In genomic region chr17:42485680-42486079, GRCh38 we compare ENCODE assay signal across 21 cellular contexts.
"Had no signal": no experiment of that assay in that cellular context is flagged by ENCODE, and none has a peak within 500 bp of the region (broad histone marks: within the 10 kb centered on the region; RNA-seq: fewer than 3 reads in every experiment).

No MANE protein-coding gene starts in this region.

- H3K9ac ChIP-seq: parathyroid adenoma had no signal

- ATAC-seq: left lung; naive thymus-derived CD8-positive, alpha-beta T cell; stimulated activated naive B cell treated with anti-CD40 and anti-IgM and Interleukin-4, amounts not matched to agents 10 μg/mL and 1 μg/mL and 100 μg/mL, for 72 hours had no signal

- H3K4me1 ChIP-seq: adrenal gland, left lung, parathyroid adenoma, tibial nerve had no signal

- H3K4me3 Mint-ChIP-seq: memory B cell; stimulated activated naive B cell treated with anti-CD40 and anti-IgM and Interleukin-4, amounts not matched to agents 10 μg/mL and 1 μg/mL and 100 μg/mL, for 72 hours had no signal

- H3K9me3 ChIP-seq: adrenal gland, left lung, tibial nerve had no signal

- H3K4me3 ChIP-seq: adrenal gland, hepatocyte, left lung, tibial nerve had no signal

- H3K27ac ChIP-seq: adrenal gland, hepatocyte, left lung, parathyroid adenoma, tibial nerve, VCaP had no signal

- DNase-seq: activated CD4-positive, alpha-beta T cell treated with anti-CD3 and anti-CD28 coated beads for 1 hour; activated CD4-positive, alpha-beta T cell treated with anti-CD3 and anti-CD28 coated beads, Interleukin-2, amount 50 U/mL, for 4 hours; activated naive CD4-positive, alpha-beta T cell treated with anti-CD3 and anti-CD28 coated beads, Interleukin-2, amount 50 U/mL, for 16 hours; adrenal gland; caudate nucleus; cortex of kidney; effector CD8-positive, alpha-beta T cell; left lung; retina; stimulated activated CD4-positive, alpha-beta T cell treated with anti-CD3 and anti-CD28 coated beads, Interleukin-15, amount 100 ng/mL, for 24 hours; stimulated activated CD4-positive, alpha-beta T cell treated with anti-CD3 and anti-CD28 coated beads, Interleukin-4, amount 100 ng/mL, for 1 hour; stimulated activated naive B cell treated with anti-CD40 and anti-IgM and Interleukin-4, amounts not matched to agents 10 μg/mL and 1 μg/mL and 100 μg/mL, for 72 hours; T-helper 1 cell; T1000 had no signal

- H3K27me3 ChIP-seq: adrenal gland, hepatocyte, left lung, tibial nerve had no signal

- H3K9me3 Mint-ChIP-seq: activated T-helper 2 cell treated with anti-CD3 and anti-CD28 coated beads, Interferon-gamma antibody, Interleukin-2, Interleukin-4, amounts not matched to agents 10 μg/mL and 5 μg/mL and 100 μg/mL, durations not matched to agents 14 hours and 24 hours and 36 hours; memory B cell; naive thymus-derived CD8-positive, alpha-beta T cell; stimulated activated naive B cell treated with anti-CD40 and anti-IgM and Interleukin-4, amounts not matched to agents 10 μg/mL and 1 μg/mL and 100 μg/mL, for 72 hours had no signal

- H3K4me2 ChIP-seq: hepatocyte had no signal

- H3K27ac Mint-ChIP-seq: activated T-helper 2 cell treated with anti-CD3 and anti-CD28 coated beads, Interferon-gamma antibody, Interleukin-2, Interleukin-4, amounts not matched to agents 10 μg/mL and 5 μg/mL and 100 μg/mL, durations not matched to agents 14 hours and 24 hours and 36 hours; memory B cell; stimulated activated naive B cell treated with anti-CD40 and anti-IgM and Interleukin-4, amounts not matched to agents 10 μg/mL and 1 μg/mL and 100 μg/mL, for 72 hours had no signal

- H2AFZ ChIP-seq: hepatocyte, parathyroid adenoma had no signal

- H3K27me3 Mint-ChIP-seq: memory B cell; stimulated activated naive B cell treated with anti-CD40 and anti-IgM and Interleukin-4, amounts not matched to agents 10 μg/mL and 1 μg/mL and 100 μg/mL, for 72 hours had no signal
